ENCODE assay signal across 8 cellular contexts in the genomic region with DNA sequence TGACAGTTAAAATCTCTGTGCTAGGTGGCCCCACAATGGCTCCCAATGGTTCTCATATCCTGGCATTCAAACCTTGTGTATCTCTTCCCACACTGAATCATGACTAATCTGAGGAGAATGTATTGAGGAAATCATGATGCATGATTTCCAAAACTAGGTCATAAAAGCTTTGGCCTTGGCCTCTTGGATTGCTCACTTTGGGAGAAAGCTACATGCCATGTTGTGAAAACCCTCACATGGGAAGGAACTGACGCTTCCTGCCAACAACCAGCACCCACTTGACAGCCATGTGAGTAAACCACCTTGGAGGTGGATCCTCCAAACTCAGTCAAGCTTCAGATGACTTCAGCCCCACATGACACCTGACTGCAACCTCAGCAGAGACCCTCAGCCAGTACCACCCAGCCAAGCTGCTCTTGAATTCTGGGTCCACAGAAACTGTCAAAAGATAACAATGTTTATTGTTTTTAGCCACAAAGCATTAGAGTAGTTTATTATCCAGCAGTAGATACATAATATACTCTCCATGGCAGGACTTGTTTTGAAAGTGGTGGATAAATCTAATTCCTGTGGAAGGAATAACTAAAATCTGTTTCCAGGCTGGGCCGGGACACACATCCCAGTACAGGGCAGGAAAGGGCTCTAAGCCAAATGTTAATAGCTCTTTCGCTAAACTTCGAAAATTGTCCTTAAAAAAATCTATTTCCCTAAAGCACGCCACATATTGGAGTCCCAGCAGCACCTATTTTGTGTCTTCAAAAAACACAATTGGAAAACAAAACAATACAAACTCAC. TPM values are rescaled to one million over a fixed set of nuclear protein-coding genes. Genes with fewer than 3 reads are reported as not detected.
DNase-seq lines count a peak whose midpoint lies in the region; ATAC-seq and TF ChIP-seq lines count a peak whose summit lies in the region.

No MANE protein-coding gene starts in this region.

- peak overlapping the region in 1 of 2 donors; percentile 45 for H3K27ac ChIP-seq in ovary

- H3K9me3 ChIP-seq in ovary: no peaks in the 10 kb centered on the region

- TF ChIP-seq EP300 in ovary (IDR thresholded peaks at IDR 0.05): peak; percentile 72

- H3K4me3 ChIP-seq in ovary: no peak overlapping the region

- 23 to 39% (median 39%) methylated on average over 5 of the region's 5 CpGs for WGBS in ovary, 3 donors

- peak; percentile 86 for ATAC-seq in esophagus mucosa

- no peak for TF ChIP-seq CTCF in ovary (IDR thresholded peaks at IDR 0.05)
- TF ChIP-seq CTCF in GM10266 (IDR thresholded peaks at IDR 0.05; ENCODE audit: control insufficient read depth, insufficient read depth, low read depth, missing control alignments): no peak

- TF ChIP-seq POLR2A in ovary (IDR thresholded peaks at IDR 0.05): no peak

- DNase-seq in Daoy (ENCODE audit: low read depth): peak; percentile 93
- DNase-seq in RKO (ENCODE audit: low spot score): peak; percentile 97
- peak in 4 of 5 donors; percentile 34 to 67 (median 46) for DNase-seq in ovary
- DNase-seq in DMS 273 (lab: John Stamatoyannopoulos, UW; ENCODE audit: unreplicated experiment): no peak
- DNase-seq in GM10266 (ENCODE audit: extremely low spot score): no peak
- no peak for DNase-seq in NCI-H1105 treated with DMSO at 0.1 percent for 48 hours (lab: John Stamatoyannopoulos, UW)
- no peak for DNase-seq in NCI-H2081 treated with DMSO at 0.1 percent for 48 hours (lab: John Stamatoyannopoulos, UW)

- H3K4me1 ChIP-seq in ovary (ENCODE audit: insufficient read depth): peaks cover 5% of the 10 kb centered on the region

- no peaks in the 10 kb centered on the region for H3K36me3 ChIP-seq in ovary

- no peaks in the 10 kb centered on the region for H3K27me3 ChIP-seq in ovary

- intact Hi-C loops in ovary (cut with DNase I): no loop called here

RNA-seq across cellular contexts. Expression of gene ZNF620, which starts 1.0 kb away (rescaled TPM):
- 2.8 and 3.5 TPM in 2 replicates for total RNA-seq in Daoy (2014; rRNA removed; shearing (Covaris generic))
- total RNA-seq in esophagus mucosa: 0.56 TPM
- total RNA-seq in ovary: 1 to 10 TPM; 1.4 to 4.2 (median 3.8) TPM
- polyA plus RNA-seq in ovary: 1 to 10 TPM; 2.0 to 3.1 TPM

RNA-seq across cellular contexts. Expression of gene ZNF621, which starts 19.9 kb away (rescaled TPM):
- 9.9 and 13.0 TPM in 2 replicates for total RNA-seq in Daoy (2014; rRNA removed; shearing (Covaris generic))
- total RNA-seq in esophagus mucosa (11.5 TPM), ovary (10 to 100 TPM in 5 of 7 donors, 1 to 10 TPM in 2; 8.0 to 28.5 (median 17.6) TPM)
- polyA plus RNA-seq in ovary: 10 to 100 TPM; 12.2 to 23.8 TPM

RNA-seq across cellular contexts. Expression of gene ZNF619, which starts 27.9 kb away (rescaled TPM):
- total RNA-seq in Daoy (2014; rRNA removed; shearing (Covaris generic)): 1.1 and 1.7 TPM in 2 replicates
- total RNA-seq in esophagus mucosa (3.6 TPM), ovary (1 to 10 TPM; 2.1 to 9.3 (median 6.5) TPM)
- polyA plus RNA-seq in ovary: 1 to 10 TPM; 2.3 to 9.2 TPM

RNA-seq across cellular contexts. Expression of gene RPL14, which starts 47.7 kb away (rescaled TPM):
- 374 and 444 TPM in 2 replicates for total RNA-seq in Daoy (2014; rRNA removed; shearing (Covaris generic))
- total RNA-seq in esophagus mucosa (1,667 TPM), ovary (1,000 to 10,000 TPM in 5 of 7 donors, 100 to 1,000 TPM in 2; 668 to 4,413 (median 2,836) TPM)
- 1,000 to 10,000 TPM; 1,943 to 2,259 TPM for polyA plus RNA-seq in ovary

Comparison
In these comparisons a context has a peak if more than half of its experiments do, and no peak if none do; other contexts are left out.
1. DNase-seq: peak in Daoy (single experiment), RKO (single experiment) and ovary (4 of 5); none in DMS 273 (single experiment), GM10266 (single experiment), NCI-H1105 treated with DMSO at 0.1 percent for 48 hours (single experiment) and NCI-H2081 treated with DMSO at 0.1 percent for 48 hours (single experiment).